24 cellular contexts compared by ENCODE assay signal in the genomic region with DNA sequence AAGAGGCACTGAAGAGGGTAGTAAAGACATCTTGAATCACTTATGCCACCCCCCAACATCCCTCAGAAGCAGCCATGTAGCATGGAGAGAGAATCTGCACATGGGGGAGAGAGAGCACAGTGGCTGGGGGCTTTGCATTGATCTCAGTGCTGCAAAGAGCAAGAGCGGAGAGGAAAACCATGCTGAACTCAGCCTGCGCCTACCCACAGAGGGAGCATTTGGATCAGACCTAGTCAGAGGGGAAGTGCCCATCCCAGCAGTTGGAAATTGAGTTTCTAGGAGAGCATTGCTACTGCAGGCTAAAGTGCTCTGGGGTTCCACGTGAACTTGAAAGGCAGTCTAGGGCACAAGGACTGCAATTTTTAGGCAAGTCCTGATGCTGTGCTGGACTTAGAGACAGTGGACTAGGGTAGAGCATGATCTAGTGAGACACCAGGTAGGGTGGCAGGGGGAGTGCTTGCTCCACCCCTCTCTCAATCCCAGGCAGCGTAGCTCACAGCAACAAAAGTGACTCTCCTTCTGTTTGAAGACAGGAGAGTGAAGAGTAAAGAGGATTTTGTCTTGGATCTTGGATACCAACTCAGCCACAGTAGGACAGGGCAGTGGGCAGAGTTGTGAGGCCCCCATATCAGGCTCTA. TPM values are rescaled to one million over a fixed set of nuclear protein-coding genes. Genes with fewer than 3 reads are reported as not detected.
DNase-seq lines count a peak whose midpoint lies in the region; ATAC-seq and TF ChIP-seq lines count a peak whose summit lies in the region.
"Had no signal": no experiment of that assay in that cellular context is flagged by ENCODE, and none has a peak within 500 bp of the region (broad histone marks: within the 10 kb centered on the region; RNA-seq: fewer than 3 reads in every experiment).

No MANE protein-coding gene starts in this region.

- no peak overlapping the region for H3K27ac Mint-ChIP-seq in stimulated activated memory B cell treated with anti-CD40 and anti-IgM and Interleukin-4, amounts not matched to agents 10 μg/mL and 1 μg/mL and 100 μg/mL, for 72 hours

- no peaks in the 10 kb centered on the region for H3K36me3 ChIP-seq in esophagus muscularis mucosa
- H3K36me3 ChIP-seq: Peyer's patch had no signal

- H3K4me1 ChIP-seq in esophagus muscularis mucosa = no peaks in the 10 kb centered on the region

- H3K4me3 ChIP-seq in esophagus muscularis mucosa = no peak overlapping the region
- H3K4me3 ChIP-seq: GM23248, Peyer's patch, SK-N-MC had no signal

- H3K9me3 Mint-ChIP-seq in stimulated activated memory B cell treated with anti-CD40 and anti-IgM and Interleukin-4, amounts not matched to agents 10 μg/mL and 1 μg/mL and 100 μg/mL, for 72 hours = no peaks in the 10 kb centered on the region

- H3K27me3 ChIP-seq in esophagus muscularis mucosa = peaks cover 0 to 19% (median 0%) of the 10 kb centered on the region in 4 donors
- H3K27me3 ChIP-seq: Peyer's patch had no signal

- H3K27ac ChIP-seq in esophagus muscularis mucosa (replicated peaks in 1 of 4) = no peak overlapping the region
- H3K27ac ChIP-seq: GM23248, KMS-11, Peyer's patch, SK-N-MC had no signal

- WGBS in esophagus muscularis mucosa = 85% methylated on average over 4 of the region's 4 CpGs

- DNase-seq in NCI-H146 (lab: John Stamatoyannopoulos, UW) = peak; percentile 17
- DNase-seq in NCI-H146 treated with DMSO at 0.1 percent for 48 hours (lab: John Stamatoyannopoulos, UW; ENCODE audit: unreplicated experiment) = no peak
- peak; percentile 52 for DNase-seq in NCI-H1092 treated with DMSO at 0.1 percent for 48 hours (lab: John Stamatoyannopoulos, UW)
- peak; percentile 74 for DNase-seq in esophagus muscularis mucosa (ENCODE audit: extremely low spot score)
- no peak for DNase-seq in SK-N-DZ (ENCODE audit: low spot score)
- DNase-seq in nucleus accumbens (lab: John Stamatoyannopoulos, UW) = no peak
- DNase-seq: 8988T, ACHN, GM23248, NCI-H1048, NCI-H1436, NCI-H1930, NCI-H446 treated with DMSO at 0.1 percent for 48 hours, NCI-H526, Peyer's patch, SHP77 treated with DMSO at 0.1 percent for 48 hours had no signal

- ATAC-seq in stimulated activated memory B cell treated with anti-CD40 and anti-IgM and Interleukin-4, amounts not matched to agents 10 μg/mL and 1 μg/mL and 100 μg/mL, for 72 hours = peak; percentile 36
- ATAC-seq in GM21529 (IDR thresholded peaks at IDR 0.05; ENCODE audit: unreplicated experiment) = no peak
- ATAC-seq: HCT116 had no signal

- no peak for TF ChIP-seq EP300 in esophagus muscularis mucosa (IDR thresholded peaks at IDR 0.05)

- no peak for TF ChIP-seq CTCF in esophagus muscularis mucosa (IDR thresholded peaks at IDR 0.05)

- TF ChIP-seq POLR2A in esophagus muscularis mucosa (IDR thresholded peaks at IDR 0.05; ENCODE audit: low read depth) = no peak

- no peaks in the 10 kb centered on the region for H3K9me3 ChIP-seq in esophagus muscularis mucosa
- H3K9me3 ChIP-seq: Peyer's patch had no signal

- intact Hi-C loops in esophagus muscularis mucosa (cut with DNase I) = no loop called here

- no peaks in the 10 kb centered on the region for H3K36me3 Mint-ChIP-seq in stimulated activated memory B cell treated with anti-CD40 and anti-IgM and Interleukin-4, amounts not matched to agents 10 μg/mL and 1 μg/mL and 100 μg/mL, for 72 hours

- no peak overlapping the region for H3K4me3 Mint-ChIP-seq in stimulated activated memory B cell treated with anti-CD40 and anti-IgM and Interleukin-4, amounts not matched to agents 10 μg/mL and 1 μg/mL and 100 μg/mL, for 72 hours
- H3K4me3 Mint-ChIP-seq: IgD-negative memory B cell had no signal

- H3K27me3 Mint-ChIP-seq in stimulated activated memory B cell treated with anti-CD40 and anti-IgM and Interleukin-4, amounts not matched to agents 10 μg/mL and 1 μg/mL and 100 μg/mL, for 72 hours = peaks cover 82% of the 10 kb centered on the region

- H3K4me1 Mint-ChIP-seq in stimulated activated memory B cell treated with anti-CD40 and anti-IgM and Interleukin-4, amounts not matched to agents 10 μg/mL and 1 μg/mL and 100 μg/mL, for 72 hours = no peaks in the 10 kb centered on the region
- H3K4me1 Mint-ChIP-seq: IgD-negative memory B cell had no signal

RNA-seq across cellular contexts. Expression of gene PROM1, which starts 9.0 kb away (rescaled TPM):
- total RNA-seq in esophagus muscularis mucosa = 1 to 10 TPM; 3.3 to 4.6 (median 4.0) TPM
- 22.5 and 25.8 TPM in 2 replicates for polyA plus RNA-seq in SK-N-DZ (2014; cell fraction: cytosol; rRNA removed)
- 25.7 and 41.1 TPM in 2 replicates for polyA plus RNA-seq in SK-N-DZ (2014; cell fraction: nucleus; rRNA removed)
- total RNA-seq: GM23248, OCI-LY7 had no signal
- polyA plus RNA-seq: BJ, GM23248, IgD-negative memory B cell had no signal

Comparison
In these comparisons a context has a peak if more than half of its experiments do, and no peak if none do; other contexts are left out.
1. DNase-seq: peak in NCI-H146 (single experiment), NCI-H1092 treated with DMSO at 0.1 percent for 48 hours (single experiment) and esophagus muscularis mucosa (single experiment); none in NCI-H146 treated with DMSO at 0.1 percent for 48 hours (single experiment), SK-N-DZ (single experiment) and nucleus accumbens (0 of 56).